1 cellular context compared by ENCODE assay signal in genomic region chr20:1187605-1188171, GRCh38.
TF ChIP-seq lines count a peak whose summit lies in the region.

No MANE protein-coding gene starts in this region.

TF ChIP-seq in K562, 482 proteins besides CTCF, POLR2A, EP300 and RAD21 (continued from another document and continues in another):
- TF ChIP-seq SREBF2 (CRISPR knock-in tag; IDR thresholded peaks at IDR 0.05) (no peak), ZBTB7A (IDR thresholded peaks at IDR 0.05; ENCODE audit: borderline replicate concordance, control insufficient read depth, low read depth, low read length) (no peak), NR2C2 (CRISPR knock-in tag; IDR thresholded peaks at IDR 0.05) (no peak), NR2C2 (tag; IDR thresholded peaks at IDR 0.05) (peak; percentile 93), ZC3H4 (CRISPR knock-in tag; IDR thresholded peaks at IDR 0.05; ENCODE audit: borderline replicate concordance) (no peak), ZBTB33 (CRISPR knock-in tag; IDR thresholded peaks at IDR 0.05) (no peak), POU5F1 (IDR thresholded peaks at IDR 0.05; ENCODE audit: borderline replicate concordance, low read depth, low read length, partially characterized antibody) (no peak), ZBED1 (IDR thresholded peaks at IDR 0.05) (no peak), HNRNPL (IDR thresholded peaks at IDR 0.05; ENCODE audit: low read depth, low read length) (no peak), YBX1 (IDR thresholded peaks at IDR 0.05) (no peak), ZNF696 (CRISPR knock-in tag; conservative IDR thresholded peaks at IDR 0.05) (no peak), ZFPM2 (CRISPR knock-in tag; IDR thresholded peaks at IDR 0.05) (no peak), MCM2 (IDR thresholded peaks at IDR 0.05; ENCODE audit: low read depth) (no peak), E2F6 (IDR thresholded peaks at IDR 0.05; ENCODE audit: borderline replicate concordance in 1 of 2, extremely low read depth in 1 of 2, insufficient read depth in 1 of 2, insufficient read length in 1 of 2, low read depth in 1 of 2, low read length in 1 of 2, poor library complexity in 1 of 2, severe bottlenecking in 1 of 2) (no peak), HDGF (IDR thresholded peaks at IDR 0.05) (0 out of 2 replicates have a peak, but pooled peaks have one; percentile 32), GABPA (tag; conservative IDR thresholded peaks at IDR 0.05; ENCODE audit: low read depth) (peak; percentile 46; the same call in 1 of the 2 replicates), RBM34 (IDR thresholded peaks at IDR 0.05; ENCODE audit: borderline replicate concordance, insufficient read depth, low read length) (no peak), RFX5 (IDR thresholded peaks at IDR 0.05; ENCODE audit: low read depth, low read length) (no peak), KLF16 (IDR thresholded peaks at IDR 0.05) (peak; percentile 62), NR0B1 (IDR thresholded peaks at IDR 0.05; ENCODE audit: partially characterized antibody) (no peak), ZNF318 (IDR thresholded peaks at IDR 0.05; ENCODE audit: borderline replicate concordance in 1 of 2, low read depth in 1 of 2) (no peak), RBM22 (IDR thresholded peaks at IDR 0.05; ENCODE audit: low read depth, low read length, poor library complexity, severe bottlenecking) (no peak), DDX20 (tag; IDR thresholded peaks at IDR 0.05; ENCODE audit: low read depth) (no peak), ZBTB43 (CRISPR knock-in tag; IDR thresholded peaks at IDR 0.05) (no peak), CREB3 (tag; conservative IDR thresholded peaks at IDR 0.05; ENCODE audit: low read depth) (0 out of 2 replicates have a peak, but pooled peaks have one; percentile 35), EP400 (IDR thresholded peaks at IDR 0.05) (0 out of 2 replicates have a peak, but pooled peaks have one; percentile 21), NKRF (IDR thresholded peaks at IDR 0.05; ENCODE audit: borderline replicate concordance) (no peak; the same call in 1 of the 2 replicates), FOXP4 (CRISPR knock-in tag; IDR thresholded peaks at IDR 0.05; ENCODE audit: borderline replicate concordance) (no peak), ATF6 (CRISPR knock-in tag; IDR thresholded peaks at IDR 0.05) (no peak), PHF21A (IDR thresholded peaks at IDR 0.05; ENCODE audit: borderline replicate concordance, low read depth) (0 out of 2 replicates have a peak, but pooled peaks have one; percentile 14), CEBPG (CRISPR knock-in tag; IDR thresholded peaks at IDR 0.05) (peak; percentile 26; the same call in 1 of the 2 replicates), CEBPG (tag; conservative IDR thresholded peaks at IDR 0.05 in 1 of 2, IDR thresholded peaks at IDR 0.05 in 1 of 2) (peak; percentile 26 to 68; a peak in 1 of 4 replicates), ZZZ3 (IDR thresholded peaks at IDR 0.05) (no peak), BRD4 (IDR thresholded peaks at IDR 0.05) (no peak)
